ENCODE assay signal across 1 cellular context in the genomic region with DNA sequence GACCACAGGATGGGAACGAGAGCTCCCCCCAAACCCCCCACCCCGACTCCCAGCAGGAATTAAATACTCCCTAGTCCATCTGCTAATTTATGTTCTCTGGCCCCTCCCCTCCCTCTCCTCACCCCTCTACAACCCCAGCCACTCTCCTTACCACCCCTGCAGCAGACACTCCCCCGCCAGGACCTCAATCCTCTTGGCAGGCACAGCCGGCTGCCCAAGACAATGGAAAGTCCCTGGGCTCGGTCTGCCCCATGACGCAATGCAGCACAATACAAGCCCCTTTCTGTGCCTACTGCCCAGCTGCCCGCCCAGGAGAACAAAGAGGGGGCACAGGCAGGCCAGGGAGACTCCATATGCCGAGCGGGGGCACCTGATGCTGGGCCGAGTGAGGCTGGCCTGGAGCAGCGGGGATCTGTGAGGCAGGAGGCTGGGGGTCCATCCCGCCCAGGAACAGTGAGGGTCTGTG.
TF ChIP-seq lines count a peak whose summit lies in the region.

No MANE protein-coding gene starts in this region.

TF ChIP-seq in SK-N-SH, 30 proteins besides CTCF, POLR2A, EP300 and RAD21 (continued from another document):
- TF ChIP-seq, protein P1, sequence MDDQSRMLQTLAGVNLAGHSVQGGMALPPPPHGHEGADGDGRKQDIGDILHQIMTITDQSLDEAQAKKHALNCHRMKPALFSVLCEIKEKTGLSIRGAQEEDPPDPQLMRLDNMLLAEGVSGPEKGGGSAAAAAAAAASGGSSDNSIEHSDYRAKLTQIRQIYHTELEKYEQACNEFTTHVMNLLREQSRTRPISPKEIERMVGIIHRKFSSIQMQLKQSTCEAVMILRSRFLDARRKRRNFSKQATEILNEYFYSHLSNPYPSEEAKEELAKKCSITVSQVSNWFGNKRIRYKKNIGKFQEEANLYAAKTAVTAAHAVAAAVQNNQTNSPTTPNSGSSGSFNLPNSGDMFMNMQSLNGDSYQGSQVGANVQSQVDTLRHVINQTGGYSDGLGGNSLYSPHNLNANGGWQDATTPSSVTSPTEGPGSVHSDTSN (IDR thresholded peaks at IDR 0.05): peak; percentile 18; the same call in 1 of the 2 replicates
- peak; percentile 59; the same call in 1 of the 2 replicates for TF ChIP-seq NFIC (IDR thresholded peaks at IDR 0.05; ENCODE audit: borderline replicate concordance)
- TF ChIP-seq, protein P2, sequence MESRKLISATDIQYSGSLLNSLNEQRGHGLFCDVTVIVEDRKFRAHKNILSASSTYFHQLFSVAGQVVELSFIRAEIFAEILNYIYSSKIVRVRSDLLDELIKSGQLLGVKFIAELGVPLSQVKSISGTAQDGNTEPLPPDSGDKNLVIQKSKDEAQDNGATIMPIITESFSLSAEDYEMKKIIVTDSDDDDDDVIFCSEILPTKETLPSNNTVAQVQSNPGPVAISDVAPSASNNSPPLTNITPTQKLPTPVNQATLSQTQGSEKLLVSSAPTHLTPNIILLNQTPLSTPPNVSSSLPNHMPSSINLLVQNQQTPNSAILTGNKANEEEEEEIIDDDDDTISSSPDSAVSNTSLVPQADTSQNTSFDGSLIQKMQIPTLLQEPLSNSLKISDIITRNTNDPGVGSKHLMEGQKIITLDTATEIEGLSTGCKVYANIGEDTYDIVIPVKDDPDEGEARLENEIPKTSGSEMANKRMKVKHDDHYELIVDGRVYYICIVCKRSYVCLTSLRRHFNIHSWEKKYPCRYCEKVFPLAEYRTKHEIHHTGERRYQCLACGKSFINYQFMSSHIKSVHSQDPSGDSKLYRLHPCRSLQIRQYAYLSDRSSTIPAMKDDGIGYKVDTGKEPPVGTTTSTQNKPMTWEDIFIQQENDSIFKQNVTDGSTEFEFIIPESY (IDR thresholded peaks at IDR 0.05; ENCODE audit: borderline replicate concordance, low read depth): no peak
- TF ChIP-seq GABPA (IDR thresholded peaks at IDR 0.05; ENCODE audit: low read depth): no peak
- TF ChIP-seq, protein P3, sequence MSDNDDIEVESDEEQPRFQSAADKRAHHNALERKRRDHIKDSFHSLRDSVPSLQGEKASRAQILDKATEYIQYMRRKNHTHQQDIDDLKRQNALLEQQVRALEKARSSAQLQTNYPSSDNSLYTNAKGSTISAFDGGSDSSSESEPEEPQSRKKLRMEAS (IDR thresholded peaks at IDR 0.05; ENCODE audit: low read depth): peak; percentile 50; the same call in 1 of the 2 replicates
- no peak; the same call in 1 of the 2 replicates for TF ChIP-seq POLR2AphosphoS5 (IDR thresholded peaks at IDR 0.05; ENCODE audit: low read depth, low read length)
- no peak for TF ChIP-seq FOXM1 (IDR thresholded peaks at IDR 0.05; ENCODE audit: low read depth)
